3 cellular contexts compared by ENCODE assay signal in genomic region chr11:125465701-125466100, GRCh38.
TF ChIP-seq lines count a peak whose summit lies in the region.

No MANE protein-coding gene starts in this region.

TF ChIP-seq in GM23338, 12 proteins besides CTCF, POLR2A, EP300 and RAD21:
- TF ChIP-seq EZH2phosphoT487 (IDR thresholded peaks at IDR 0.05; ENCODE audit: unreplicated experiment) (no peak), ZNF462 (CRISPR knock-in tag; IDR thresholded peaks at IDR 0.05) (no peak)

TF ChIP-seq in K562, 482 proteins besides CTCF, POLR2A, EP300 and RAD21:
- no peak for TF ChIP-seq ZNF436 (CRISPR knock-in tag; IDR thresholded peaks at IDR 0.05)
- no peak for TF ChIP-seq KAT8 (IDR thresholded peaks at IDR 0.05; ENCODE audit: low read depth)

TF ChIP-seq in H1, 55 proteins besides CTCF, POLR2A, EP300 and RAD21:
- TF ChIP-seq MAFK (IDR thresholded peaks at IDR 0.05; ENCODE audit: low read depth, low read length), result no peak
- TF ChIP-seq FOSL1 (IDR thresholded peaks at IDR 0.05; ENCODE audit: insufficient read depth, low read depth, low read length), result no peak
- no peak for TF ChIP-seq RBBP5 (IDR thresholded peaks at IDR 0.05; ENCODE audit: borderline replicate concordance, low read depth, low read length)
- no peak for TF ChIP-seq TEAD4 (IDR thresholded peaks at IDR 0.05; ENCODE audit: low read depth, low read length)
